Comparison of ENCODE assay signal across 8 cellular contexts in genomic region chr17:79843475-79843916, GRCh38. TPM values are rescaled to one million over a fixed set of nuclear protein-coding genes. Genes with fewer than 3 reads are reported as not detected.
DNase-seq lines count a peak whose midpoint lies in the region; ATAC-seq and TF ChIP-seq lines count a peak whose summit lies in the region.

No MANE protein-coding gene starts in this region.

- CTCF ChIA-PET in AG04450 (lab: Charles Lee) (interaction anchor here (1.2 kb wide), 1 partner anchor 8 kb away, joined by 3 read pairs; no protein-coding TSS in a partner anchor), GM10248 (lab: Yijun Ruan, JAX) (interaction anchor here (0.8 to 2.4 kb wide), 4 partner anchors 25 to 56 kb away, joined by 3 to 7 read pairs (median 6); no protein-coding TSS in a partner anchor)

- no peak for DNase-seq in AG04450 (ENCODE audit: low read depth, low spot score)
- no peak for DNase-seq in MM.1S
- DNase-seq in coronary artery (ENCODE audit: low spot score), result no peak
- DNase-seq in COLO829 (ENCODE audit: low spot score), result no peak
- DNase-seq in GM10248 (ENCODE audit: extremely low spot score), result no peak
- DNase-seq in mucosa of gallbladder (ENCODE audit: low spot score), result no peak

- H3K79me2 ChIP-seq in MM.1S (ENCODE audit: low read length), result no peaks in the 10 kb centered on the region

- ATAC-seq in GM19467 (IDR thresholded peaks at IDR 0.05; ENCODE audit: unreplicated experiment), result no peak

- TF ChIP-seq CTCF in AG04450 (IDR thresholded peaks at IDR 0.05; ENCODE audit: low read depth, low read length), result no peak
- TF ChIP-seq CTCF in MM.1S (IDR thresholded peaks at IDR 0.05; ENCODE audit: low read length), result no peak
- no peak for TF ChIP-seq CTCF in coronary artery (IDR thresholded peaks at IDR 0.05)
- TF ChIP-seq CTCF in nephron (IDR thresholded peaks at IDR 0.05; ENCODE audit: unreplicated experiment in 3 of 3), result no peak
- TF ChIP-seq CTCF in GM10248 (IDR thresholded peaks at IDR 0.05; ENCODE audit: control extremely low read depth, extremely low read depth, low read depth, missing control alignments), result no peak

- H3K4me1 Mint-ChIP-seq in nephron, result peaks cover 25% of the 10 kb centered on the region

- POLR2A ChIA-PET in AG04450 (lab: Yijun Ruan, JAX), result interaction anchor here (0.6 kb wide), 1 partner anchor 910 kb away, joined by 5 read pairs; no protein-coding TSS in a partner anchor
- POLR2A ChIA-PET in GM10248 (lab: Yijun Ruan, JAX), result no interaction called here

- H3K9me3 ChIP-seq in AG04450 (ENCODE audit: control insufficient read depth, insufficient read depth, low read length) (peaks cover 20% of the 10 kb centered on the region; the same call in 1 of the 2 replicates), MM.1S (replicated peaks; ENCODE audit: insufficient read depth, low read length) (no peaks in the 10 kb centered on the region)

- H2AFZ ChIP-seq in MM.1S (ENCODE audit: low read length), result no peak overlapping the region

- no peaks in the 10 kb centered on the region for H3K36me3 ChIP-seq in MM.1S (replicated peaks; ENCODE audit: insufficient read depth, low read length)

- no peaks in the 10 kb centered on the region for H3K4me1 ChIP-seq in MM.1S (ENCODE audit: low read length)

- H3K27me3 Mint-ChIP-seq in nephron (ENCODE audit: low read depth), result peaks cover 63% of the 10 kb centered on the region

- H3K4me3 ChIP-seq in AG04450 (ENCODE audit: low read depth, low read length) (peak overlapping the region; percentile 54), MM.1S (ENCODE audit: low read length) (peak overlapping the region; percentile 36; the same call in 1 of the 2 replicates), coronary artery (peak overlapping the region; percentile 63)

- 0 out of 2 replicates have a peak, but pooled peaks cover under 1% of the 10 kb centered on the region for H3F3A ChIP-seq in MM.1S (ENCODE audit: insufficient read depth, low read length)

- H4K20me1 ChIP-seq in MM.1S (ENCODE audit: insufficient read depth, low read length), result peaks cover 3% of the 10 kb centered on the region; the same call in 1 of the 2 replicates

- H3K27ac ChIP-seq in AG04450 (ENCODE audit: low read depth, low read length) (no peak overlapping the region), MM.1S (ENCODE audit: low read length) (no peak overlapping the region), coronary artery (no peak overlapping the region)

- peak overlapping the region; percentile 71 for H3K4me2 ChIP-seq in MM.1S (ENCODE audit: low read depth, low read length)

- no peaks in the 10 kb centered on the region for H3K36me3 Mint-ChIP-seq in nephron (ENCODE audit: low read depth)

- H3K27me3 ChIP-seq in AG04450 (ENCODE audit: control insufficient read depth, insufficient read depth, low read length), result peaks cover 42% of the 10 kb centered on the region
- peaks cover 84% of the 10 kb centered on the region for H3K27me3 ChIP-seq in MM.1S (replicated peaks; ENCODE audit: insufficient read depth, low read length)

- peak overlapping the region in 1 of 3 experiments; percentile 86 for H3K27ac Mint-ChIP-seq in nephron

- peak overlapping the region; percentile 84 to 86 (median 86) for H3K4me3 Mint-ChIP-seq in nephron

- H3K9me3 Mint-ChIP-seq in nephron, result no peaks in the 10 kb centered on the region

- no peaks in the 10 kb centered on the region for H3K9me2 ChIP-seq in MM.1S (replicated peaks; ENCODE audit: insufficient read depth, low read length)

- no peak overlapping the region for H3K9ac ChIP-seq in MM.1S (ENCODE audit: low read length)

RNA-seq across cellular contexts. Expression of gene CBX4, which starts 4.3 kb away (rescaled TPM):
- polyA plus RNA-seq in AG04450 (2011; rRNA removed), result 6.6 and 7.6 TPM in 2 replicates
- polyA minus RNA-seq in AG04450 (2011; rRNA and poly(A)+ RNA removed), result 7.0 and 8.1 TPM in 2 replicates
- total RNA-seq in mucosa of gallbladder, result 36.7 TPM

RNA-seq across cellular contexts. Expression of gene CBX8, which starts 46.6 kb away (rescaled TPM):
- polyA plus RNA-seq in AG04450 (2011; rRNA removed), result 0.37 and 1.5 TPM in 2 replicates
- 0.87 and 1.4 TPM in 2 replicates for polyA minus RNA-seq in AG04450 (2011; rRNA and poly(A)+ RNA removed)
- 9.7 TPM for total RNA-seq in mucosa of gallbladder
